In genomic region chr4:68466185-68466584, GRCh38 we compare ENCODE assay signal across 18 cellular contexts. TPM values are rescaled to one million over a fixed set of nuclear protein-coding genes. Genes with fewer than 3 reads are reported as not detected.
DNase-seq lines count a peak whose midpoint lies in the region; ATAC-seq and TF ChIP-seq lines count a peak whose summit lies in the region.
"Had no signal": no experiment of that assay in that cellular context is flagged by ENCODE, and none has a peak within 500 bp of the region (broad histone marks: within the 10 kb centered on the region; RNA-seq: fewer than 3 reads in every experiment).

No MANE protein-coding gene starts in this region.

- no peaks in the 10 kb centered on the region for H3K9me3 ChIP-seq in T-helper 17 cell (ENCODE audit: control insufficient read depth, low read length, poor library complexity, severe bottlenecking)
- H3K9me3 ChIP-seq in OCI-LY7 (ENCODE audit: low read length) = no peaks in the 10 kb centered on the region
- H3K9me3 ChIP-seq: BE2C had no signal

- no peaks in the 10 kb centered on the region for H3K36me3 ChIP-seq in ACC112 (ENCODE audit: insufficient read depth, low read length)
- no peaks in the 10 kb centered on the region for H3K36me3 ChIP-seq in OCI-LY7 (ENCODE audit: insufficient read depth, low read length)
- H3K36me3 ChIP-seq: BE2C had no signal

- H3K79me2 ChIP-seq in ACC112 (ENCODE audit: control insufficient read depth, insufficient read depth, low read length, unreplicated experiment) (no peaks in the 10 kb centered on the region), OCI-LY7 (ENCODE audit: insufficient read depth, low read depth, low read length) (no peaks in the 10 kb centered on the region)

- TF ChIP-seq CTCF in foreskin keratinocyte (conservative IDR thresholded peaks at IDR 0.05) (peak; percentile 26), OCI-LY7 (conservative IDR thresholded peaks at IDR 0.05; ENCODE audit: low read length) (no peak)

- H3K4me3 ChIP-seq in ACC112 (ENCODE audit: low read depth, low read length) = peak overlapping the region; percentile 22; the same call in 1 of the 2 replicates
- no peak overlapping the region for H3K4me3 ChIP-seq in OCI-LY7 (ENCODE audit: low read depth, low read length, poor library complexity, severe bottlenecking)

- H3K36me3 Mint-ChIP-seq in activated T-helper 17 cell treated with anti-CD3 and anti-CD28 coated beads, Interleukin-2, amount 50 U/mL, for 72 hours (ENCODE audit: low read depth) = no peaks in the 10 kb centered on the region
- H3K36me3 Mint-ChIP-seq in T-helper 17 cell (ENCODE audit: low read depth) = no peaks in the 10 kb centered on the region
- H3K36me3 Mint-ChIP-seq: activated naive CD4-positive, alpha-beta T cell treated with anti-CD3 and anti-CD28 coated beads, Interleukin-2, amount 50 U/mL, for 24 hours had no signal

- peak overlapping the region; percentile 75 for H2AFZ ChIP-seq in ACC112 (ENCODE audit: low read length, unreplicated experiment)
- no peak overlapping the region for H2AFZ ChIP-seq in OCI-LY7 (ENCODE audit: low read length)

- no peaks in the 10 kb centered on the region for H3K9me2 ChIP-seq in OCI-LY7 (ENCODE audit: insufficient read depth, low read length)

- H3K4me1 ChIP-seq in ACC112 (ENCODE audit: control insufficient read depth, insufficient read depth, low read length, unreplicated experiment) (peaks cover 34% of the 10 kb centered on the region), foreskin keratinocyte (peaks cover 47% of the 10 kb centered on the region), OCI-LY7 (ENCODE audit: insufficient read depth, low read length, poor library complexity, severe bottlenecking) (no peaks in the 10 kb centered on the region)
- H3K4me1 ChIP-seq: BE2C had no signal

- no TSS peak for BruUV-seq in OCI-LY7 (replicated peaks; lab: Mats Ljungman, UMichigan)

- no peak overlapping the region for H3K27ac Mint-ChIP-seq in activated T-helper 17 cell treated with anti-CD3 and anti-CD28 coated beads, Interleukin-2, amount 50 U/mL, for 72 hours
- no peak overlapping the region for H3K27ac Mint-ChIP-seq in T-helper 17 cell
- H3K27ac Mint-ChIP-seq: activated naive CD4-positive, alpha-beta T cell treated with anti-CD3 and anti-CD28 coated beads, Interleukin-2, amount 50 U/mL, for 24 hours had no signal

- H3K4me3 Mint-ChIP-seq in activated T-helper 17 cell treated with anti-CD3 and anti-CD28 coated beads, Interleukin-2, amount 50 U/mL, for 72 hours = no peak overlapping the region
- H3K4me3 Mint-ChIP-seq in T-helper 17 cell = no peak overlapping the region
- H3K4me3 Mint-ChIP-seq: activated naive CD4-positive, alpha-beta T cell treated with anti-CD3 and anti-CD28 coated beads, Interleukin-2, amount 50 U/mL, for 24 hours had no signal

- H3K27ac ChIP-seq in ACC112 (ENCODE audit: low read depth, low read length) (peak overlapping the region; percentile 64), foreskin keratinocyte (peak overlapping the region; percentile 65), OCI-LY7 (ENCODE audit: low read depth, low read length, poor library complexity, severe bottlenecking) (no peak overlapping the region)

- H3K27me3 ChIP-seq in ACC112 (ENCODE audit: insufficient read depth, low read length) = no peaks in the 10 kb centered on the region
- no peaks in the 10 kb centered on the region for H3K27me3 ChIP-seq in foreskin keratinocyte
- H3K27me3 ChIP-seq: BE2C had no signal

- peaks cover 5% of the 10 kb centered on the region for H3K4me1 Mint-ChIP-seq in activated T-helper 17 cell treated with anti-CD3 and anti-CD28 coated beads, Interleukin-2, amount 50 U/mL, for 72 hours
- no peaks in the 10 kb centered on the region for H3K4me1 Mint-ChIP-seq in T-helper 17 cell

- CTCF ChIA-PET in OCI-LY7 (lab: Charles Lee; ENCODE audit: unreplicated experiment) = no interaction called here

- H3K9me3 Mint-ChIP-seq in activated T-helper 17 cell treated with anti-CD3 and anti-CD28 coated beads, Interleukin-2, amount 50 U/mL, for 72 hours = no peaks in the 10 kb centered on the region
- H3K9me3 Mint-ChIP-seq: activated naive CD4-positive, alpha-beta T cell treated with anti-CD3 and anti-CD28 coated beads, Interleukin-2, amount 50 U/mL, for 24 hours had no signal

- intact Hi-C loops in OCI-LY7 (cut with micrococcal nuclease; ENCODE audit: unreplicated experiment) = no loop called here

- DNase-seq in HCEC 1CT (peak; percentile 69), foreskin keratinocyte (peak; percentile 87 to 94), T-helper 17 cell (no peak), pons (ENCODE audit: low spot score) (no peak), OCI-LY7 (ENCODE audit: low spot score) (no peak), globus pallidus (ENCODE audit: low spot score) (no peak)
- DNase-seq: BE2C; GF-D8; MM.1S; NCI-H2171 treated with DMSO at 0.1 percent for 48 hours; occipital lobe; stimulated activated CD4-positive, alpha-beta T cell treated with anti-CD3 and anti-CD28 coated beads, Interleukin-15, amount 100 ng/mL, for 24 hours; T-helper 9 cell had no signal

- H3K27me3 Mint-ChIP-seq in activated T-helper 17 cell treated with anti-CD3 and anti-CD28 coated beads, Interleukin-2, amount 50 U/mL, for 72 hours = peaks cover 4% of the 10 kb centered on the region
- no peaks in the 10 kb centered on the region for H3K27me3 Mint-ChIP-seq in T-helper 17 cell
- H3K27me3 Mint-ChIP-seq: activated naive CD4-positive, alpha-beta T cell treated with anti-CD3 and anti-CD28 coated beads, Interleukin-2, amount 50 U/mL, for 24 hours had no signal

- ATAC-seq in activated T-helper 17 cell treated with anti-CD3 and anti-CD28 coated beads, Interleukin-2, amount 50 U/mL, for 72 hours (replicated peaks) = peak; percentile 70
- ATAC-seq in foreskin keratinocyte (peak; percentile 91), T-helper 17 cell (no peak)

- H4K20me1 ChIP-seq in OCI-LY7 (ENCODE audit: insufficient read depth, low read length) = no peaks in the 10 kb centered on the region

- no peak overlapping the region for H3K4me2 ChIP-seq in OCI-LY7 (ENCODE audit: low read length)

- POLR2A ChIA-PET in OCI-LY7 (lab: Charles Lee) = interaction anchor here (0.6 to 1.4 kb wide), 2 partner anchors 13 to 364 kb away, joined by 3 to 4 read pairs; no protein-coding TSS in a partner anchor

RNA-seq across cellular contexts. Expression of gene TMPRSS11E, which starts 18.9 kb away (rescaled TPM):
- total RNA-seq in activated T-helper 17 cell treated with anti-CD3 and anti-CD28 coated beads, Interleukin-2, amount 50 U/mL, for 72 hours = not detected
- total RNA-seq in foreskin keratinocyte (0.11 and 0.17 TPM in 2 replicates), T-helper 17 cell (not detected), OCI-LY7 (2022) (not detected in 2 replicates)
- 0.06 and 0.13 TPM in 2 replicates for polyA plus RNA-seq in foreskin keratinocyte
- not detected in 2 replicates for total RNA-seq in OCI-LY7 (2014; rRNA removed; shearing (Covaris generic))
- total RNA-seq: dermis microvascular lymphatic vessel endothelial cell, lung microvascular endothelial cell had no signal

Comparison
In these comparisons a context has a peak if more than half of its experiments do, and no peak if none do; other contexts are left out.
1. DNase-seq: peak in HCEC 1CT (single experiment) and foreskin keratinocyte (2 of 2); none in T-helper 17 cell (0 of 3), pons (single experiment), OCI-LY7 (single experiment) and globus pallidus (single experiment).